8 cellular contexts compared by ENCODE assay signal in the genomic region with DNA sequence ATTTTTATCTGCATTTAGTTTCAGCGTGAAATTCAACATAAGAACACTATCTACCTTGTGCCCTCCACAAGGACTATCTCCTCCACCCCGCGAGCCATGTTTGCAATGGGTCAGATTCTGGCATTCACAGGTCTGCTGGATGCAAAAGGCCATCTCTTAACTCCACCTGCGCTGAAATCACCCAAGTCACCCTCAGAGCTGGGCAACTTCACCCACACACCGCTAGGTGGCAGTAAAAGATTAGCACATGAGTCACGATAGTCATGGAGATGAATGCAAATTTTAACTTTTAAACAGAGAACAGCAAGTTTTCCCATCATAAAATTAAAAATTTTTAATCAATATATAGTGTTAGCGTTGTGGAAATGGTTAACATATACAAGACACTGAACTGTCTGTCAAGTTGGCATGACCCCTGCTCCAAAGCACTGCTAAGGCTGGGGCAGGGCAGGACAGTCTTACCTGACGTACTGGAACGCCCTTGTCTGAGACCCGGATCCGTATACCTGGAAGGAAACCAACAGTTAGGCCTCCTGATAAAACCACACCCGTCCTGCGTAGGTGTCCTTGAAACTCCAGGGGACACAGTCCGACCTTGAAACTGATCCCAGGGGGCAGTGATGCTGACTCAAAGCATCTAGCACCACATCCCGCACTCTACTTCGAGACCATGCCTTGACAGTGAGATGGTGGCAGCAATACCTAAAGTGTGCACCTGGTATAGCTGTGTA.
DNase-seq lines count a peak whose midpoint lies in the region; ATAC-seq and TF ChIP-seq lines count a peak whose summit lies in the region.

No MANE protein-coding gene starts in this region.

- H3K4me1 ChIP-seq in lung (ENCODE audit: control insufficient read depth in 2 of 2, insufficient read depth in 2 of 2, low read length in 2 of 2): no peaks in the 10 kb centered on the region

- peak; percentile 50 for ATAC-seq in HG03108 (IDR thresholded peaks at IDR 0.05; ENCODE audit: unreplicated experiment)
- no peak for ATAC-seq in lung (ENCODE audit: insufficient read depth, low FRiP score)

- TF ChIP-seq CTCF in AG04450 (IDR thresholded peaks at IDR 0.05; ENCODE audit: low read depth, low read length): peak; percentile 96
- TF ChIP-seq CTCF in GM13977 (IDR thresholded peaks at IDR 0.05; ENCODE audit: extremely low read depth, insufficient read depth, missing control alignments): peak; percentile 92
- peak; percentile 76 to 100 (median 97) for TF ChIP-seq CTCF in dorsolateral prefrontal cortex (IDR thresholded peaks at IDR 0.05 in 54 of 56, conservative IDR thresholded peaks at IDR 0.05 in 2 of 56; ENCODE audit: low read depth in 1 of 56, partially characterized antibody in 56 of 56)
- peak; percentile 95 for TF ChIP-seq CTCF in lung (IDR thresholded peaks at IDR 0.05; ENCODE audit: control extremely low read depth, extremely low read depth)

- H3K9me3 ChIP-seq in AG04450 (ENCODE audit: control insufficient read depth, insufficient read depth, low read length) (no peaks in the 10 kb centered on the region), lung (ENCODE audit: control insufficient read depth in 2 of 2, insufficient read depth in 1 of 2, low read length in 1 of 2) (no peaks in the 10 kb centered on the region)

- H3K4me3 ChIP-seq in AG04450 (ENCODE audit: low read depth, low read length) (no peak overlapping the region), dorsolateral prefrontal cortex (no peak overlapping the region), lung (no peak overlapping the region)

- in situ Hi-C loops in GM13977 (cut with MboI; ENCODE audit: low pct_unique_long_range_greater_than_20kb, low sequenced_read_pairs, unreplicated experiment): loop anchor here (25.0 kb wide), 1 partner anchor 433 kb away; no protein-coding TSS in a partner anchor

- DNase-seq in AG04450 (ENCODE audit: low read depth, low spot score): no peak
- peak; percentile 78 for DNase-seq in GM13977 (ENCODE audit: low spot score)
- peak; percentile 33 to 66 for DNase-seq in NCI-H446 (lab: John Stamatoyannopoulos, UW)
- peak; percentile 58 to 70 for DNase-seq in activated CD4-positive, alpha-beta T cell treated with anti-CD3 and anti-CD28 coated beads for 4 hours
- peak in 5 of 10 donors; percentile 63 to 72 (median 69) for DNase-seq in dorsolateral prefrontal cortex
- peak; percentile 56 for DNase-seq in lung (ENCODE audit: low spot score)
- peak; percentile 30 to 84 (median 62) for DNase-seq in stimulated activated naive CD4-positive, alpha-beta T cell (lab: John Stamatoyannopoulos, UW)

- H3K27ac ChIP-seq in AG04450 (ENCODE audit: low read depth, low read length) (no peak overlapping the region), dorsolateral prefrontal cortex (no peak overlapping the region), lung (ENCODE audit: low read depth in 1 of 2, low read length in 1 of 2) (no peak overlapping the region)

- CTCF ChIA-PET in AG04450 (lab: Charles Lee): interaction anchor here (0.5 to 2.5 kb wide), 10 partner anchors 10 to 1944 kb away, joined by 3 to 18 read pairs (median 3); no protein-coding TSS in a partner anchor

- H3K36me3 ChIP-seq in lung (ENCODE audit: control insufficient read depth in 2 of 2, insufficient read depth in 2 of 2, low read length in 2 of 2): peaks cover 0 to 17% of the 10 kb centered on the region in 2 donors

- intact Hi-C loops in dorsolateral prefrontal cortex (cut with DNase I): loop anchor here (1.0 to 10.0 kb wide), 5 partner anchors 370 to 479 kb away; no protein-coding TSS in a partner anchor

- H3K27me3 ChIP-seq in AG04450 (ENCODE audit: control insufficient read depth, insufficient read depth, low read length) (no peaks in the 10 kb centered on the region), dorsolateral prefrontal cortex (no peaks in the 10 kb centered on the region), lung (ENCODE audit: control insufficient read depth, insufficient read depth) (no peaks in the 10 kb centered on the region)

- WGBS in lung, 2 donors: 61 to 68% methylated on average over 16 of the region's 16 CpGs

- POLR2A ChIA-PET in AG04450 (lab: Yijun Ruan, JAX): no interaction called here
